16 cellular contexts compared by ENCODE assay signal in the genomic region with DNA sequence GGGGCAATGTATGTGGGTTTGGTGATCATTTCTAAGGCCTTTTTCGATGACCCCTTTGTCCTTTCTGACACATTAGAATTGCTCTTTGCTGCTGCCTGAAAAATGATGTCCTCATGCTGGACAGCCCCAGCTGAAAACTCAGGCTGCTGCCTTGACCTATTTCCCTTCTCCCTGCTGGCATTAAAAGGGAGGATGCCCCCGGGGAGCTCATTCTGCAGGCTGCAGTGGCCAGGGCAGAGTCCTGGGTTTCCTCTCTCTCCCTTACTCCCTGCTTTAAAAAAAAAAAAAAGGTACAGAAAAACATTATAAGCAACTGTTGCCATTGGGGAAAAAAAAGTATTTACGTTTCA. TPM values are rescaled to one million over a fixed set of nuclear protein-coding genes. Genes with fewer than 3 reads are reported as not detected.
DNase-seq lines count a peak whose midpoint lies in the region; TF ChIP-seq lines count a peak whose summit lies in the region.
"Had no signal": no experiment of that assay in that cellular context is flagged by ENCODE, and none has a peak within 500 bp of the region (broad histone marks: within the 10 kb centered on the region; RNA-seq: fewer than 3 reads in every experiment).

No MANE protein-coding gene starts in this region.

- no peaks in the 10 kb centered on the region for H3K9me3 ChIP-seq in HUES64 (ENCODE audit: insufficient read depth, low read depth, low read length)
- H3K9me3 ChIP-seq in esophagus muscularis mucosa: no peaks in the 10 kb centered on the region
- H3K9me3 ChIP-seq in testis: no peaks in the 10 kb centered on the region
- no peaks in the 10 kb centered on the region for H3K9me3 ChIP-seq in stomach
- H3K9me3 ChIP-seq: BE2C had no signal

- TF ChIP-seq EP300 in esophagus muscularis mucosa (IDR thresholded peaks at IDR 0.05) (no peak), stomach (IDR thresholded peaks at IDR 0.05) (no peak)

- no peak for TF ChIP-seq POLR2A in esophagus muscularis mucosa (IDR thresholded peaks at IDR 0.05; ENCODE audit: low read depth)
- no peak for TF ChIP-seq POLR2A in testis (IDR thresholded peaks at IDR 0.05)
- no peak for TF ChIP-seq POLR2A in stomach (IDR thresholded peaks at IDR 0.05)

- H3K4me1 Mint-ChIP-seq in nephron: peaks cover 49% of the 10 kb centered on the region

- H3K4me3 ChIP-seq in HUES64 (ENCODE audit: low read length) (no peak overlapping the region), esophagus muscularis mucosa (no peak overlapping the region), testis (no peak overlapping the region), stomach (no peak overlapping the region)

- H3K27me3 ChIP-seq in HUES64 (ENCODE audit: insufficient read depth, low read length) (no peaks in the 10 kb centered on the region), esophagus muscularis mucosa (no peaks in the 10 kb centered on the region), testis (no peaks in the 10 kb centered on the region), stomach (no peaks in the 10 kb centered on the region)
- H3K27me3 ChIP-seq: BE2C had no signal

- TF ChIP-seq CTCF in esophagus muscularis mucosa (IDR thresholded peaks at IDR 0.05) (no peak), nephron (IDR thresholded peaks at IDR 0.05; ENCODE audit: unreplicated experiment in 3 of 3) (no peak), testis (IDR thresholded peaks at IDR 0.05) (no peak), stomach (IDR thresholded peaks at IDR 0.05) (no peak)

- no peaks in the 10 kb centered on the region for H3K27me3 Mint-ChIP-seq in nephron (ENCODE audit: low read depth)

- H3K4me3 Mint-ChIP-seq in nephron: no peak overlapping the region
- H3K4me3 Mint-ChIP-seq: activated CD8-positive, alpha-beta T cell treated with anti-CD3 and anti-CD28 coated beads, Interleukin-2, amount 10 ng/mL, durations not matched to agents 7 days and 5 days had no signal

- H3K27ac Mint-ChIP-seq in nephron: peak overlapping the region; percentile 33 to 81 (median 77)
- H3K27ac Mint-ChIP-seq: activated CD8-positive, alpha-beta T cell treated with anti-CD3 and anti-CD28 coated beads, Interleukin-2, amount 10 ng/mL, durations not matched to agents 7 days and 5 days had no signal

- H3K36me3 ChIP-seq in HUES64 (ENCODE audit: insufficient read depth, low read length) (peaks cover 32% of the 10 kb centered on the region), esophagus muscularis mucosa (peaks cover 0 to 26% (median 12%) of the 10 kb centered on the region in 4 donors), testis (ENCODE audit: low read depth, missing control alignments) (no peaks in the 10 kb centered on the region), stomach (peaks cover 6 to 38% (median 25%) of the 10 kb centered on the region in 4 donors)
- H3K36me3 ChIP-seq: BE2C had no signal

- H3K9me3 Mint-ChIP-seq in nephron: no peaks in the 10 kb centered on the region

- peaks cover 30% of the 10 kb centered on the region for H3K36me3 Mint-ChIP-seq in nephron (ENCODE audit: low read depth)

- H3K27ac ChIP-seq in HUES64 (ENCODE audit: low read depth, low read length) (0 out of 2 replicates have a peak overlapping the region, but pooled peaks have one; percentile 0), esophagus muscularis mucosa (replicated peaks in 1 of 4) (peak overlapping the region; percentile 22 to 58 (median 42)), testis (peak overlapping the region; percentile 41 to 65), stomach (peak overlapping the region in 1 of 5 donors; percentile 32)

- 88% methylated on average over 3 of the region's 3 CpGs for WGBS in HUES64
- WGBS in esophagus muscularis mucosa: 45% methylated on average over 3 of the region's 3 CpGs
- 44% methylated on average over 3 of the region's 3 CpGs for WGBS in testis, 2 donors
- 66 to 79% (median 73%) methylated on average over 3 of the region's 3 CpGs for WGBS in stomach, 5 donors

- peaks cover 27% of the 10 kb centered on the region for H3K4me1 ChIP-seq in HUES64 (ENCODE audit: insufficient read depth, low read length)
- peaks cover 35 to 44% (median 41%) of the 10 kb centered on the region in 4 donors for H3K4me1 ChIP-seq in esophagus muscularis mucosa
- H3K4me1 ChIP-seq in testis: peaks cover 32% of the 10 kb centered on the region
- peaks cover 0 to 58% (median 23%) of the 10 kb centered on the region in 4 donors for H3K4me1 ChIP-seq in stomach

- H3K9ac ChIP-seq in HUES64 (ENCODE audit: low read depth, low read length): no peak overlapping the region

- intact Hi-C loops in esophagus muscularis mucosa (cut with DNase I) (no loop called here), testis (cut with DNase I; ENCODE audit: low total_unique reads) (no loop called here), stomach (cut with DNase I; ENCODE audit: low total_unique reads) (no loop called here)

- no peak for DNase-seq in esophagus muscularis mucosa (ENCODE audit: extremely low spot score)
- peak; percentile 47 for DNase-seq in testis
- DNase-seq in HK-2 (ENCODE audit: unreplicated experiment): no peak
- no peak for DNase-seq in stomach
- DNase-seq in activated CD4-positive, alpha-beta T cell treated with anti-CD3 and anti-CD28 coated beads for 48 hours: no peak
- DNase-seq in GDM1 (lab: John Stamatoyannopoulos, UW): no peak
- DNase-seq: activated CD8-positive, alpha-beta T cell treated with anti-CD3 and anti-CD28 coated beads, Interleukin-2, amount 10 ng/mL, durations not matched to agents 7 days and 5 days; activated effector memory CD4-positive, alpha-beta T cell treated with anti-CD3 and anti-CD28 coated beads, Interleukin-2, amount 50 U/mL, for 16 hours; BE2C; DMS153; effector CD8-positive, alpha-beta T cell; NCI-H1417 treated with DMSO at 0.1 percent for 48 hours; NCI-H446; stimulated activated naive CD4-positive, alpha-beta T cell had no signal

RNA-seq across cellular contexts. Expression of gene LRRC4, which starts 35.4 kb away (rescaled TPM):
- polyA plus RNA-seq in HUES64 (2013, experiment 1 of 2): 12.0 TPM
- 11.9 TPM for polyA plus RNA-seq in HUES64 (2013, experiment 2 of 2)
- 1 to 10 TPM in 1 of 4 donors, under 1 TPM in 3; under 0.01 to 1.3 (median 0.79) TPM for total RNA-seq in esophagus muscularis mucosa
- 10 to 100 TPM; 10.2 to 12.5 TPM for total RNA-seq in testis
- polyA plus RNA-seq in testis (ENCODE audit: insufficient read depth, low read depth, low replicate concordance): 17.0 TPM
- 10 to 100 TPM in 2 of 5 donors, under 1 TPM in 2, not detected in 1; 0.45 to 61.8 (median 15.9) TPM for total RNA-seq in stomach
- 1 to 10 TPM in 2 of 3 donors, under 1 TPM in 1; 0.46 to 3.5 (median 1.1) TPM for polyA plus RNA-seq in stomach
